ENCODE assay signal across 8 cellular contexts in the genomic region with DNA sequence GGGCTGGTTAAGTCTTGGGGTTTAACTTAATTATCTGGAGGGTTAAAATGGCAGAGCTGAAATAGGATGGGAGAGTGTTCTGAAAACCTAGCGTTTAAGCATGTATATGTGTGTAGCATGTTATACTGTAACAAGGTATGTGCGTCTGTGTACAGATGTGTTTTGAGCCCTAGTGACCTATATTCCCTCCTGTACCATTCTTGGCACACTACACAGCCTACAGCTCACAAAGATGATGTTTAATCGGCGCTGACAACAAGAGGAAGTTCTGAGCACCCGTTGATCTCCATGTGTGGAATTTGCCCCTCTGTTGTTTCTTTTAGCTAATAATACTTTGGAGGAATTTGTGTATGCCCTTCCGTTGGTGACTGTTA. TPM values are rescaled to one million over a fixed set of nuclear protein-coding genes. Genes with fewer than 3 reads are reported as not detected.
A peak's percentile ranks its signal among the peaks of the same experiment; 100 is the strongest.
DNase-seq lines count a peak whose midpoint lies in the region; ATAC-seq, FAIRE-seq and TF ChIP-seq lines count a peak whose summit lies in the region.

No MANE protein-coding gene starts in this region.

- FAIRE-seq in H1 (lab: Jason Lieb, UNC): no peak

- H3K4me3 ChIP-seq in MM.1S (ENCODE audit: low read length) (peak overlapping the region; percentile 88), H1 (ENCODE audit: extremely low read depth in 1 of 4, insufficient read depth in 2 of 4, low read depth in 3 of 4, low read length in 4 of 4) (peak overlapping the region; percentile 91 to 95 (median 94)), MG63 (no peak overlapping the region)

- H3K4me1 Mint-ChIP-seq in neural crest cell: peaks cover 40% of the 10 kb centered on the region

- CTCF ChIA-PET in H1 (lab: Charles Lee; ENCODE audit: partially characterized antibody): interaction anchor here (0.6 to 3.1 kb wide), 5 partner anchors 12 to 366 kb away, joined by 3 to 15 read pairs (median 5); no protein-coding TSS in a partner anchor

- H3K9me2 ChIP-seq in MM.1S (replicated peaks; ENCODE audit: insufficient read depth, low read length): no peaks in the 10 kb centered on the region

- TF ChIP-seq CTCF in MM.1S (IDR thresholded peaks at IDR 0.05; ENCODE audit: low read length): no peak
- no peak for TF ChIP-seq CTCF in H1 (IDR thresholded peaks at IDR 0.05; ENCODE audit: control extremely low read depth in 1 of 3, insufficient read depth in 1 of 3, low read depth in 1 of 3, low read length in 3 of 3)
- TF ChIP-seq CTCF in neural crest cell (conservative IDR thresholded peaks at IDR 0.05): no peak

- ATAC-seq in HG02885 (IDR thresholded peaks at IDR 0.05; ENCODE audit: poor library complexity, unreplicated experiment) (no peak), GM18861 (IDR thresholded peaks at IDR 0.05; ENCODE audit: unreplicated experiment) (no peak)

- H3K36me3 ChIP-seq in MM.1S (replicated peaks; ENCODE audit: insufficient read depth, low read length): no peaks in the 10 kb centered on the region
- peaks cover 0 to 7% (median 0%) of the 10 kb centered on the region in 4 experiments; a peak in 2 of 8 replicates for H3K36me3 ChIP-seq in H1 (ENCODE audit: control insufficient read depth in 2 of 4, insufficient read depth in 4 of 4, low read length in 3 of 4)
- H3K36me3 ChIP-seq in MG63: no peaks in the 10 kb centered on the region

- no peak overlapping the region for H2BK15ac ChIP-seq in H1 (ENCODE audit: low read length)

- POLR2A ChIA-PET in H1 (lab: Charles Lee; ENCODE audit: partially characterized antibody): interaction anchor here (0.7 to 2.8 kb wide), 7 partner anchors 10 to 271 kb away, joined by 3 to 6 read pairs (median 3); no protein-coding TSS in a partner anchor

- H3K27me3 Mint-ChIP-seq in neural crest cell (ENCODE audit: low read depth): peaks cover 5% of the 10 kb centered on the region

- no peak overlapping the region for H3K4ac ChIP-seq in H1 (replicated peaks; ENCODE audit: insufficient read length, low read depth, low read length)

- no peak overlapping the region for H4K5ac ChIP-seq in H1 (ENCODE audit: insufficient read length, low read depth, low read length)

- no peak overlapping the region for H2AK5ac ChIP-seq in H1 (ENCODE audit: low read depth, low read length)

- WGBS in H1 (ENCODE audit: extremely low coverage in 1 of 2, insufficient coverage in 1 of 2, insufficient read length in 1 of 2, insufficient replicate concordance in 2 of 2, low coverage in 1 of 2, low lambda C conversion rate in 2 of 2, missing lambda C conversion rate in 1 of 2), 2 experiments: 19% methylated on average over 6 of the region's 6 CpGs; no CpG with 5 or more reads in 1 of the 2 experiments

- H4K20me1 ChIP-seq in MM.1S (ENCODE audit: insufficient read depth, low read length) (no peaks in the 10 kb centered on the region; the same call in 1 of the 2 replicates), H1 (replicated peaks in 1 of 2; ENCODE audit: control insufficient read depth in 1 of 2, insufficient read depth in 2 of 2, low read length in 2 of 2) (no peaks in the 10 kb centered on the region)

- peaks cover 3% of the 10 kb centered on the region for H3K36me3 Mint-ChIP-seq in neural crest cell (ENCODE audit: low read depth)

- peak overlapping the region; percentile 94 for H3K4me3 Mint-ChIP-seq in neural crest cell

- H3K4me1 ChIP-seq in MM.1S (ENCODE audit: low read length) (peaks cover 29% of the 10 kb centered on the region), H1 (replicated peaks in 1 of 4; ENCODE audit: control insufficient read depth in 3 of 4, insufficient read depth in 4 of 4, low read length in 3 of 4) (peaks cover 4 to 9% (median 6%) of the 10 kb centered on the region in 4 experiments; a peak in 6 of 7 replicates)

- H3K23me2 ChIP-seq in H1 (ENCODE audit: low read depth, low read length): peaks cover 11% of the 10 kb centered on the region

- peak overlapping the region; percentile 89 for H3K4me2 ChIP-seq in MM.1S (ENCODE audit: low read depth, low read length)
- H3K4me2 ChIP-seq in H1 (ENCODE audit: insufficient read depth in 1 of 2, low read depth in 2 of 2, low read length in 2 of 2): peak overlapping the region; percentile 90 to 99

- peak overlapping the region; percentile 17; the same call in 1 of the 2 replicates for H3K27ac ChIP-seq in MM.1S (ENCODE audit: low read length)
- no peak overlapping the region for H3K27ac ChIP-seq in H1 (ENCODE audit: low read depth, low read length)

- H2AFZ ChIP-seq in MM.1S (ENCODE audit: low read length) (0 out of 2 replicates have a peak overlapping the region, but pooled peaks have one; percentile 66), H1 (ENCODE audit: low read length) (no peak overlapping the region)

- TF ChIP-seq POLR2A in H1 (IDR thresholded peaks at IDR 0.05; ENCODE audit: control extremely low read depth in 1 of 2, low read depth in 2 of 2, low read length in 2 of 2): no peak

- no peak for TF ChIP-seq EP300 in H1 (IDR thresholded peaks at IDR 0.05; ENCODE audit: borderline replicate concordance in 1 of 2, low read depth in 2 of 2, low read length in 2 of 2)

- H2BK12ac ChIP-seq in H1 (ENCODE audit: low read depth, low read length): no peak overlapping the region

- in situ Hi-C loops in Caki2 (cut with HindIII; ENCODE audit: low pct_unique_long_range_greater_than_20kb, low sequenced_read_pairs): no loop called here

- no peak overlapping the region for H4K8ac ChIP-seq in H1 (ENCODE audit: extremely low read depth, insufficient read depth, low read length)

- TF ChIP-seq RAD21 in H1 (IDR thresholded peaks at IDR 0.05 in 1 of 2, conservative IDR thresholded peaks at IDR 0.05 in 1 of 2; ENCODE audit: low read depth in 2 of 2, low read length in 2 of 2): no peak

- H3K9me3 ChIP-seq in MM.1S (replicated peaks; ENCODE audit: insufficient read depth, low read length) (no peaks in the 10 kb centered on the region), H1 (ENCODE audit: insufficient read depth in 2 of 2, low read depth in 1 of 2, low read length in 1 of 2) (no peaks in the 10 kb centered on the region), MG63 (no peaks in the 10 kb centered on the region)

- H3K27me3 ChIP-seq in MM.1S (replicated peaks; ENCODE audit: insufficient read depth, low read length): no peaks in the 10 kb centered on the region
- H3K27me3 ChIP-seq in H1 (replicated peaks in 1 of 4; ENCODE audit: control insufficient read depth in 3 of 4, extremely low read depth in 1 of 4, insufficient read depth in 3 of 4, low read length in 3 of 4): no peaks in the 10 kb centered on the region
- no peaks in the 10 kb centered on the region for H3K27me3 ChIP-seq in MG63

- H4K91ac ChIP-seq in H1 (replicated peaks; ENCODE audit: insufficient read length, low read length): peak overlapping the region; percentile 75

- H3K79me2 ChIP-seq in MM.1S (ENCODE audit: low read length) (peaks cover 64% of the 10 kb centered on the region), H1 (ENCODE audit: control insufficient read depth in 1 of 2, insufficient read depth in 2 of 2, low read length in 2 of 2) (peaks cover 3 to 55% of the 10 kb centered on the region in 2 experiments; a peak in 3 of 4 replicates)

- H3F3A ChIP-seq in MM.1S (ENCODE audit: insufficient read depth, low read length): peaks cover 8% of the 10 kb centered on the region; the same call in 1 of the 2 replicates

- H3K9ac ChIP-seq in MM.1S (ENCODE audit: low read length) (peak overlapping the region; percentile 88; the same call in 1 of the 2 replicates), H1 (replicated peaks in 1 of 4; ENCODE audit: extremely low read depth in 1 of 4, low read depth in 3 of 4, low read length in 3 of 4) (peak overlapping the region in 1 of 4 experiments; percentile 66; a peak in 2 of 7 replicates)

- H3K14ac ChIP-seq in H1 (ENCODE audit: insufficient read length): no peak overlapping the region

- DNase-seq in Caki2 (ENCODE audit: low read depth) (peak; percentile 70), MM.1S (no peak), H1 (ENCODE audit: low read depth in 1 of 2, low spot score in 2 of 2) (no peak), neural crest cell (ENCODE audit: low read depth, low spot score) (no peak), MG63 (no peak), NCI-H510A treated with DMSO at 0.1 percent for 48 hours (lab: John Stamatoyannopoulos, UW) (no peak)

- no peak overlapping the region for H3K56ac ChIP-seq in H1 (replicated peaks; ENCODE audit: insufficient read length, low read depth, low read length)

- H2BK20ac ChIP-seq in H1 (ENCODE audit: low read length): peak overlapping the region; percentile 83; the same call in 1 of the 2 replicates

- H2BK5ac ChIP-seq in H1 (ENCODE audit: low read depth, low read length): peak overlapping the region; percentile 28; the same call in 1 of the 2 replicates

- H3K9me3 Mint-ChIP-seq in neural crest cell: no peaks in the 10 kb centered on the region

- H2BK120ac ChIP-seq in H1 (replicated peaks; ENCODE audit: low read depth, low read length): no peak overlapping the region

- H3K79me1 ChIP-seq in H1 (ENCODE audit: low read depth, low read length): peaks cover 4% of the 10 kb centered on the region; the same call in 1 of the 2 replicates

- no peak overlapping the region for H3K18ac ChIP-seq in H1 (ENCODE audit: extremely low read depth, low read length)

- no peak overlapping the region for H3K27ac Mint-ChIP-seq in neural crest cell (ENCODE audit: unreplicated experiment)

- no peak overlapping the region for H3K23ac ChIP-seq in H1 (ENCODE audit: insufficient read length)

TF ChIP-seq in H1, 55 proteins besides CTCF, POLR2A, EP300 and RAD21 (continues in another document):
- TF ChIP-seq CHD2 (IDR thresholded peaks at IDR 0.05; ENCODE audit: low read length): no peak
- no peak for TF ChIP-seq SP2 (IDR thresholded peaks at IDR 0.05; ENCODE audit: low read length)

RNA-seq across cellular contexts. Expression of gene CARMIL1, which starts 1.4 kb away (rescaled TPM):
- 16.0 and 36.9 TPM in 2 replicates for total RNA-seq in Caki2 (2014; rRNA removed; shearing (Covaris generic); ENCODE audit: low replicate concordance)
- total RNA-seq in H1 (2021; fragmentation: NEBNext Ultra II Directional; extraction: Animal tissue kit (Norgen Biotek cat#: 25700)): 39.0 and 40.4 TPM in 2 replicates
- polyA plus RNA-seq in H1 (2011; rRNA removed): 10.7 and 20.3 TPM in 2 replicates
- 16.5 TPM for polyA plus RNA-seq in H1 (2011; cell fraction: cytosol; rRNA removed)
- polyA plus RNA-seq in H1 (2011; cell fraction: nucleus; rRNA removed): 9.9 TPM
- polyA plus RNA-seq in H1 (2012, experiment 1 of 2): 19.1 to 39.0 TPM (median 24.0 TPM) in 4 replicates
- 4.7 TPM for polyA plus RNA-seq in H1 (2012, experiment 2 of 2)
- polyA plus RNA-seq in H1 (2013, experiment 1 of 2): 22.8 TPM
- 22.6 TPM for polyA plus RNA-seq in H1 (2013, experiment 2 of 2)
- polyA minus RNA-seq in H1 (2011; rRNA and poly(A)+ RNA removed): 25.0 and 40.8 TPM in 2 replicates
- 23.8 TPM for polyA minus RNA-seq in H1 (2011; cell fraction: cytosol; rRNA and poly(A)+ RNA removed)
- 34.7 TPM for polyA minus RNA-seq in H1 (2011; cell fraction: nucleus; rRNA and poly(A)+ RNA removed)
- total RNA-seq in neural crest cell: 4.5 and 5.0 TPM in 2 replicates
- 3.4 and 6.5 TPM in 2 replicates for total RNA-seq in MG63 (2014; rRNA removed; shearing (Covaris generic); ENCODE audit: low replicate concordance)
